Comparison of ENCODE assay signal across 2 cellular contexts in the genomic region with DNA sequence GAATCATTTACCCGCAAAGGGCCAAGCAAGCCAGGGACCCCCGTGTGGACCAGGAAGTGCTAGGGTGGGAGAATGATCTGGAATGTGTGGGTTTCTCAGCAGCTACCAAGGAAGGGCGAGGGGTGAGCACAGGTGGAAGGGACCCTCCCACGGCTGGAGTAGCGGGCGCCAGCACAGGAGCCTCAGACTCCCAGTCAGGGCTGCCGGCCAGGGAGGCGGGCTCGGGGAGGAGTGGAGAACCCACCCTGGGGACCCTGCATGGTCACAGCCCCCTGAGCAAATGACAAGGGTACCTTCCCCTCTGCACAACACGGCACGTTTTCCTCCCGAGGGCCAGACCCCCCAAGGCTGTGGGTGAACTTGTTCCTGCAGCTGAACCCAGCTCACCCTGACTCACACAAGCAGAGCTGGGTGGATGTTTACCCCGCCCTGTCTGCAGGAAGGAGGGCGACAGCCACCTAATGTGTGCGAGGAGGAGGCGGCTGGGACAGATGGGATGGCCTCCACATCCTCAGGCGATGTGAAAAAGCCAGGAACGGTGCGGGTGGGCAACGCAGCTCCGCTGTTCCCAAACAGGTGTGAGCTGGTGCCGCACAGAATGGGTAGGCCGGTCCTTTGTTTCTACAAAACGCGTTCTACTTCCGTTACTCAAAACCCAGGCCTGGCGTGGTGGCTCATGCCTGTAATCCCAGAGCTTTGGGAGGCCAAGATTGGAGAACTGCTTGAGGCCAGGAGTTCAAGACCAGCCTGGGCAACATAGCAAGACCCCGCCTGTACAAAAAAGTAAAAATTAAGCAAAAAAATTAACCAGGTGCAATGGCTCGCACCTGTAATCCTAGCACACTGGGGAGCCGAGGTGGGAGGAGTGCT.
TF ChIP-seq lines count a peak whose summit lies in the region.

No MANE protein-coding gene starts in this region.

TF ChIP-seq in SK-N-SH, 30 proteins besides CTCF, POLR2A, EP300 and RAD21 (continued from another document):
- TF ChIP-seq, protein P1, sequence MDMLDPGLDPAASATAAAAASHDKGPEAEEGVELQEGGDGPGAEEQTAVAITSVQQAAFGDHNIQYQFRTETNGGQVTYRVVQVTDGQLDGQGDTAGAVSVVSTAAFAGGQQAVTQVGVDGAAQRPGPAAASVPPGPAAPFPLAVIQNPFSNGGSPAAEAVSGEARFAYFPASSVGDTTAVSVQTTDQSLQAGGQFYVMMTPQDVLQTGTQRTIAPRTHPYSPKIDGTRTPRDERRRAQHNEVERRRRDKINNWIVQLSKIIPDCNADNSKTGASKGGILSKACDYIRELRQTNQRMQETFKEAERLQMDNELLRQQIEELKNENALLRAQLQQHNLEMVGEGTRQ (IDR thresholded peaks at IDR 0.05; ENCODE audit: borderline replicate concordance, low read depth, low read length) = no peak
- TF ChIP-seq FOSL2 (IDR thresholded peaks at IDR 0.05; ENCODE audit: borderline replicate concordance, low read depth) (no peak), POLR2AphosphoS5 (IDR thresholded peaks at IDR 0.05; ENCODE audit: low read depth, low read length) (no peak), TEAD4 (IDR thresholded peaks at IDR 0.05; ENCODE audit: borderline replicate concordance, insufficient read depth) (no peak), FOXJ3 (CRISPR knock-in tag; IDR thresholded peaks at IDR 0.05) (no peak), NRF1 (IDR thresholded peaks at IDR 0.05; ENCODE audit: low read depth, low read length) (no peak), SIN3A (IDR thresholded peaks at IDR 0.05; ENCODE audit: borderline replicate concordance, low read depth, low read length) (no peak)
- TF ChIP-seq, protein P2, sequence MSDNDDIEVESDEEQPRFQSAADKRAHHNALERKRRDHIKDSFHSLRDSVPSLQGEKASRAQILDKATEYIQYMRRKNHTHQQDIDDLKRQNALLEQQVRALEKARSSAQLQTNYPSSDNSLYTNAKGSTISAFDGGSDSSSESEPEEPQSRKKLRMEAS (IDR thresholded peaks at IDR 0.05; ENCODE audit: low read depth) = no peak
- TF ChIP-seq, protein P3, sequence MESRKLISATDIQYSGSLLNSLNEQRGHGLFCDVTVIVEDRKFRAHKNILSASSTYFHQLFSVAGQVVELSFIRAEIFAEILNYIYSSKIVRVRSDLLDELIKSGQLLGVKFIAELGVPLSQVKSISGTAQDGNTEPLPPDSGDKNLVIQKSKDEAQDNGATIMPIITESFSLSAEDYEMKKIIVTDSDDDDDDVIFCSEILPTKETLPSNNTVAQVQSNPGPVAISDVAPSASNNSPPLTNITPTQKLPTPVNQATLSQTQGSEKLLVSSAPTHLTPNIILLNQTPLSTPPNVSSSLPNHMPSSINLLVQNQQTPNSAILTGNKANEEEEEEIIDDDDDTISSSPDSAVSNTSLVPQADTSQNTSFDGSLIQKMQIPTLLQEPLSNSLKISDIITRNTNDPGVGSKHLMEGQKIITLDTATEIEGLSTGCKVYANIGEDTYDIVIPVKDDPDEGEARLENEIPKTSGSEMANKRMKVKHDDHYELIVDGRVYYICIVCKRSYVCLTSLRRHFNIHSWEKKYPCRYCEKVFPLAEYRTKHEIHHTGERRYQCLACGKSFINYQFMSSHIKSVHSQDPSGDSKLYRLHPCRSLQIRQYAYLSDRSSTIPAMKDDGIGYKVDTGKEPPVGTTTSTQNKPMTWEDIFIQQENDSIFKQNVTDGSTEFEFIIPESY (IDR thresholded peaks at IDR 0.05; ENCODE audit: borderline replicate concordance, low read depth) = no peak

TF ChIP-seq in SK-N-SH treated with all-trans-retinoic acid at 6 μM for 48 hours, 23 proteins besides CTCF, POLR2A, EP300 and RAD21 (continued from another document):
- TF ChIP-seq, protein P4, sequence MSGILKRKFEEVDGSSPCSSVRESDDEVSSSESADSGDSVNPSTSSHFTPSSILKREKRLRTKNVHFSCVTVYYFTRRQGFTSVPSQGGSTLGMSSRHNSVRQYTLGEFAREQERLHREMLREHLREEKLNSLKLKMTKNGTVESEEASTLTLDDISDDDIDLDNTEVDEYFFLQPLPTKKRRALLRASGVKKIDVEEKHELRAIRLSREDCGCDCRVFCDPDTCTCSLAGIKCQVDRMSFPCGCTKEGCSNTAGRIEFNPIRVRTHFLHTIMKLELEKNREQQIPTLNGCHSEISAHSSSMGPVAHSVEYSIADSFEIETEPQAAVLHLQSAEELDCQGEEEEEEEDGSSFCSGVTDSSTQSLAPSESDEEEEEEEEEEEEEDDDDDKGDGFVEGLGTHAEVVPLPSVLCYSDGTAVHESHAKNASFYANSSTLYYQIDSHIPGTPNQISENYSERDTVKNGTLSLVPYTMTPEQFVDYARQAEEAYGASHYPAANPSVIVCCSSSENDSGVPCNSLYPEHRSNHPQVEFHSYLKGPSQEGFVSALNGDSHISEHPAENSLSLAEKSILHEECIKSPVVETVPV (CRISPR knock-in tag; IDR thresholded peaks at IDR 0.05) = no peak
- TF ChIP-seq ZFP30 (CRISPR knock-in tag; IDR thresholded peaks at IDR 0.05) (no peak), OSR1 (CRISPR knock-in tag; IDR thresholded peaks at IDR 0.05) (no peak), ISL1 (CRISPR knock-in tag; IDR thresholded peaks at IDR 0.05) (no peak), GLIS3 (CRISPR knock-in tag; IDR thresholded peaks at IDR 0.05) (no peak), BACH2 (CRISPR knock-in tag; IDR thresholded peaks at IDR 0.05; ENCODE audit: borderline replicate concordance) (no peak), TOX (CRISPR knock-in tag; IDR thresholded peaks at IDR 0.05; ENCODE audit: borderline replicate concordance) (no peak), ZNF565 (CRISPR knock-in tag; conservative IDR thresholded peaks at IDR 0.05; ENCODE audit: low read depth) (no peak), TCF4 (CRISPR knock-in tag; IDR thresholded peaks at IDR 0.05; ENCODE audit: borderline replicate concordance) (no peak), ARNTL (CRISPR knock-in tag; IDR thresholded peaks at IDR 0.05; ENCODE audit: borderline replicate concordance, low read depth) (no peak)
- TF ChIP-seq, protein P5, sequence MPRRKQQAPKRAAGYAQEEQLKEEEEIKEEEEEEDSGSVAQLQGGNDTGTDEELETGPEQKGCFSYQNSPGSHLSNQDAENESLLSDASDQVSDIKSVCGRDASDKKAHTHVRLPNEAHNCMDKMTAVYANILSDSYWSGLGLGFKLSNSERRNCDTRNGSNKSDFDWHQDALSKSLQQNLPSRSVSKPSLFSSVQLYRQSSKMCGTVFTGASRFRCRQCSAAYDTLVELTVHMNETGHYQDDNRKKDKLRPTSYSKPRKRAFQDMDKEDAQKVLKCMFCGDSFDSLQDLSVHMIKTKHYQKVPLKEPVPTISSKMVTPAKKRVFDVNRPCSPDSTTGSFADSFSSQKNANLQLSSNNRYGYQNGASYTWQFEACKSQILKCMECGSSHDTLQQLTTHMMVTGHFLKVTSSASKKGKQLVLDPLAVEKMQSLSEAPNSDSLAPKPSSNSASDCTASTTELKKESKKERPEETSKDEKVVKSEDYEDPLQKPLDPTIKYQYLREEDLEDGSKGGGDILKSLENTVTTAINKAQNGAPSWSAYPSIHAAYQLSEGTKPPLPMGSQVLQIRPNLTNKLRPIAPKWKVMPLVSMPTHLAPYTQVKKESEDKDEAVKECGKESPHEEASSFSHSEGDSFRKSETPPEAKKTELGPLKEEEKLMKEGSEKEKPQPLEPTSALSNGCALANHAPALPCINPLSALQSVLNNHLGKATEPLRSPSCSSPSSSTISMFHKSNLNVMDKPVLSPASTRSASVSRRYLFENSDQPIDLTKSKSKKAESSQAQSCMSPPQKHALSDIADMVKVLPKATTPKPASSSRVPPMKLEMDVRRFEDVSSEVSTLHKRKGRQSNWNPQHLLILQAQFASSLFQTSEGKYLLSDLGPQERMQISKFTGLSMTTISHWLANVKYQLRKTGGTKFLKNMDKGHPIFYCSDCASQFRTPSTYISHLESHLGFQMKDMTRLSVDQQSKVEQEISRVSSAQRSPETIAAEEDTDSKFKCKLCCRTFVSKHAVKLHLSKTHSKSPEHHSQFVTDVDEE (CRISPR knock-in tag; IDR thresholded peaks at IDR 0.05) = no peak
- TF ChIP-seq, protein P6, sequence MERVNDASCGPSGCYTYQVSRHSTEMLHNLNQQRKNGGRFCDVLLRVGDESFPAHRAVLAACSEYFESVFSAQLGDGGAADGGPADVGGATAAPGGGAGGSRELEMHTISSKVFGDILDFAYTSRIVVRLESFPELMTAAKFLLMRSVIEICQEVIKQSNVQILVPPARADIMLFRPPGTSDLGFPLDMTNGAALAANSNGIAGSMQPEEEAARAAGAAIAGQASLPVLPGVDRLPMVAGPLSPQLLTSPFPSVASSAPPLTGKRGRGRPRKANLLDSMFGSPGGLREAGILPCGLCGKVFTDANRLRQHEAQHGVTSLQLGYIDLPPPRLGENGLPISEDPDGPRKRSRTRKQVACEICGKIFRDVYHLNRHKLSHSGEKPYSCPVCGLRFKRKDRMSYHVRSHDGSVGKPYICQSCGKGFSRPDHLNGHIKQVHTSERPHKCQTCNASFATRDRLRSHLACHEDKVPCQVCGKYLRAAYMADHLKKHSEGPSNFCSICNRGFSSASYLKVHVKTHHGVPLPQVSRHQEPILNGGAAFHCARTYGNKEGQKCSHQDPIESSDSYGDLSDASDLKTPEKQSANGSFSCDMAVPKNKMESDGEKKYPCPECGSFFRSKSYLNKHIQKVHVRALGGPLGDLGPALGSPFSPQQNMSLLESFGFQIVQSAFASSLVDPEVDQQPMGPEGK (CRISPR knock-in tag; IDR thresholded peaks at IDR 0.05; ENCODE audit: borderline replicate concordance) = no peak
TF ChIP-seq in SK-N-SH treated with all-trans-retinoic acid at 6 μM for 48 hours: peak in this region for 0.
